In genomic region chr16:15049581-15050180, GRCh38 we compare ENCODE assay signal across 19 cellular contexts. TPM values are rescaled to one million over a fixed set of nuclear protein-coding genes. Genes with fewer than 3 reads are reported as not detected.
DNase-seq lines count a peak whose midpoint lies in the region; ATAC-seq, FAIRE-seq and TF ChIP-seq lines count a peak whose summit lies in the region.
"Had no signal": no experiment of that assay in that cellular context is flagged by ENCODE, and none has a peak within 500 bp of the region (broad histone marks: within the 10 kb centered on the region; RNA-seq: fewer than 3 reads in every experiment).

No MANE protein-coding gene starts in this region.

- H3K27me3 ChIP-seq in HepG2 (ENCODE audit: control insufficient read depth in 1 of 2, insufficient read depth in 2 of 2, low read length in 2 of 2) = no peaks in the 10 kb centered on the region
- no peaks in the 10 kb centered on the region for H3K27me3 ChIP-seq in right lobe of liver
- H3K27me3 ChIP-seq: BLaER1 treated with 17β-estradiol and CSF1 and Interleukin-3, amounts not matched to agents 10 nM and 100 nM had no signal

- FAIRE-seq in HepG2 (lab: Jason Lieb, UNC) = no peak
- FAIRE-seq: GM12878, GM19239, H1 had no signal

- peaks cover 4% of the 10 kb centered on the region; the same call in 1 of the 2 replicates for H4K20me1 ChIP-seq in HepG2 (ENCODE audit: insufficient read depth, low read length)

- H2AFZ ChIP-seq in HepG2 (ENCODE audit: low read length) = no peak overlapping the region

- POLR2A ChIA-PET in HepG2 (lab: Yijun Ruan, JAX) = no interaction called here

- no peaks in the 10 kb centered on the region for H3K9me3 ChIP-seq in HepG2 (ENCODE audit: low read length)
- H3K9me3 ChIP-seq in right lobe of liver = no peaks in the 10 kb centered on the region
- H3K9me3 ChIP-seq: BLaER1 treated with 17β-estradiol and CSF1 and Interleukin-3, amounts not matched to agents 10 nM and 100 nM had no signal

- H3K4me1 ChIP-seq in HepG2 (ENCODE audit: insufficient read depth, low read length) (peaks cover 38% of the 10 kb centered on the region), right lobe of liver (peaks cover 0 to 22% (median 11%) of the 10 kb centered on the region in 4 donors)

- TF ChIP-seq RAD21 in HepG2 (CRISPR knock-in tag; IDR thresholded peaks at IDR 0.05) = no peak

- BruUV-seq in HepG2 (replicated peaks; lab: Mats Ljungman, UMichigan) = no TSS peak

- no peak for TF ChIP-seq EP300 in HepG2 (IDR thresholded peaks at IDR 0.05; ENCODE audit: low read depth in 2 of 2, low read length in 2 of 2)
- TF ChIP-seq EP300 in HepG2 (CRISPR knock-in tag; IDR thresholded peaks at IDR 0.05; ENCODE audit: borderline replicate concordance) = no peak

- DNase-seq in HepG2 (ENCODE audit: low spot score) (no peak), right lobe of liver (no peak), dermis microvascular lymphatic vessel endothelial cell (ENCODE audit: low read depth in 2 of 2) (peak; percentile 74 to 82), lung microvascular endothelial cell (ENCODE audit: low read depth in 2 of 2) (peak; percentile 29 to 92), AG20443 (ENCODE audit: low spot score) (no peak)
- no peak for DNase-seq in activated CD4-positive, alpha-beta T cell treated with anti-CD3 and anti-CD28 coated beads, Interleukin-2, amount 50 U/mL, for 4 hours
- DNase-seq in activated CD4-positive, alpha-beta T cell treated with anti-CD3 and anti-CD28 coated beads for 4 hours = no peak
- DNase-seq: 8988T; CD8-positive, alpha-beta memory T cell; COR-L47; DMS 273 treated with DMSO at 0.1 percent for 48 hours; DMS53; DND-41; EL; H9 had no signal

- intact Hi-C loops in HepG2 (cut with micrococcal nuclease; ENCODE audit: unreplicated experiment) (no loop called here), right lobe of liver (cut with DNase I) (no loop called here)

- TF ChIP-seq POLR2A in HepG2 (IDR thresholded peaks at IDR 0.05; ENCODE audit: insufficient read depth in 1 of 2, low read depth in 2 of 2, low read length in 2 of 2) = no peak
- TF ChIP-seq POLR2A in right lobe of liver (IDR thresholded peaks at IDR 0.05) = no peak

- ATAC-seq in HepG2 = no peak
- ATAC-seq in right lobe of liver = no peak
- ATAC-seq: GM12878 had no signal

- in situ Hi-C loops in HepG2 (cut with HindIII; ENCODE audit: extremely low pct_ligation_motif_present, low pct_unique_long_range_greater_than_20kb) = loop anchor here (25.0 kb wide), 1 partner anchor 162 kb away; no protein-coding TSS in a partner anchor

- TF ChIP-seq CTCF in HepG2 (CRISPR knock-in tag; IDR thresholded peaks at IDR 0.05) = no peak
- no peak for TF ChIP-seq CTCF in right lobe of liver (IDR thresholded peaks at IDR 0.05)

- H3K36me3 ChIP-seq in HepG2 (replicated peaks in 1 of 2; ENCODE audit: control insufficient read depth in 1 of 2, insufficient read depth in 2 of 2, low read length in 2 of 2) = peaks cover 17 to 23% of the 10 kb centered on the region in 2 experiments; a peak in 4 of 5 replicates
- no peaks in the 10 kb centered on the region for H3K36me3 ChIP-seq in right lobe of liver

- H3K4me2 ChIP-seq in HepG2 (ENCODE audit: low read depth, low read length) = no peak overlapping the region

- H3K27ac ChIP-seq in HepG2 (ENCODE audit: extremely low read length, insufficient read depth, low read length) = no peak overlapping the region
- H3K27ac ChIP-seq in right lobe of liver = no peak overlapping the region
- H3K27ac ChIP-seq: BLaER1 treated with 17β-estradiol and CSF1 and Interleukin-3, amounts not matched to agents 10 nM and 100 nM had no signal

- H3K79me2 ChIP-seq in HepG2 (ENCODE audit: insufficient read depth, low read length) = peaks cover 41% of the 10 kb centered on the region

- H3K4me3 ChIP-seq in HepG2 (replicated peaks in 1 of 3; ENCODE audit: insufficient read depth in 1 of 3, low read depth in 2 of 3, low read length in 3 of 3) (no peak overlapping the region), right lobe of liver (no peak overlapping the region)
- H3K4me3 ChIP-seq: BLaER1 treated with 17β-estradiol and CSF1 and Interleukin-3, amounts not matched to agents 10 nM and 100 nM; GM12878 had no signal

- CTCF ChIA-PET in HepG2 (lab: Yijun Ruan, JAX; ENCODE audit: low intra/inter-chr PET ratio, low total read pairs) = no interaction called here

- 97% methylated on average over 3 of the region's 3 CpGs for WGBS in HepG2 (ENCODE audit: low lambda C conversion rate)
- 63% methylated on average over 2 of the region's 3 CpGs for WGBS in right lobe of liver (ENCODE audit: insufficient coverage, low coverage, low lambda C conversion rate, missing lambda C conversion rate)

- no peak overlapping the region for H3K9ac ChIP-seq in HepG2 (ENCODE audit: insufficient read depth, low read depth, low read length)

RNA-seq across cellular contexts. Expression of gene NTAN1, which starts 6.2 kb away (rescaled TPM):
- total RNA-seq in HepG2 (2016; rRNA removed; fragmentation: Illumina TruSeq; extraction: Trizol) = 41.8 and 58.3 TPM in 2 replicates
- 386 and 399 TPM in 2 replicates for total RNA-seq in HepG2 (2016; cell fraction: cytosol; rRNA removed; fragmentation: Illumina TruSeq; extraction: Trizol; ENCODE audit: low read depth)
- total RNA-seq in HepG2 (2016; cell fraction: insoluble cytoplasmic fraction; rRNA removed; fragmentation: Illumina TruSeq; extraction: Trizol) = 38.1 and 61.2 TPM in 2 replicates
- 288 and 302 TPM in 2 replicates for total RNA-seq in HepG2 (2016; cell fraction: membrane; rRNA removed; fragmentation: Illumina TruSeq; extraction: Trizol)
- 23.6 and 28.1 TPM in 2 replicates for total RNA-seq in HepG2 (2016; cell fraction: nucleus; rRNA removed; fragmentation: Illumina TruSeq; extraction: Trizol)
- polyA plus RNA-seq in HepG2 (2011; rRNA removed) = 103 and 135 TPM in 2 replicates
- 76.3 and 86.4 TPM in 2 replicates for polyA plus RNA-seq in HepG2 (2011; cell fraction: cytosol; rRNA removed)
- polyA plus RNA-seq in HepG2 (2011; cell fraction: nucleus; rRNA removed) = 51.6 and 57.1 TPM in 2 replicates
- 58.2 and 65.1 TPM in 2 replicates for polyA plus RNA-seq in HepG2 (2012)
- 580 and 583 TPM in 2 replicates for polyA plus RNA-seq in HepG2 (2016; cell fraction: cytosol; fragmentation: Illumina TruSeq; extraction: Trizol; ENCODE audit: low read depth)
- polyA plus RNA-seq in HepG2 (2016; cell fraction: insoluble cytoplasmic fraction; fragmentation: Illumina TruSeq; extraction: Trizol; ENCODE audit: low read depth) = 56.0 and 59.7 TPM in 2 replicates
- polyA plus RNA-seq in HepG2 (2016; cell fraction: membrane; fragmentation: Illumina TruSeq; extraction: Trizol; ENCODE audit: low read depth) = 344 and 370 TPM in 2 replicates
- 59.0 and 59.9 TPM in 2 replicates for polyA plus RNA-seq in HepG2 (2016; cell fraction: nucleus; fragmentation: Illumina TruSeq; extraction: Trizol; ENCODE audit: insufficient read depth, low read depth)
- polyA minus RNA-seq in HepG2 (2011; rRNA and poly(A)+ RNA removed; ENCODE audit: low replicate concordance) = 45.2 and 119 TPM in 2 replicates
- polyA minus RNA-seq in HepG2 (2011; cell fraction: cytosol; rRNA and poly(A)+ RNA removed) = 55.7 and 63.7 TPM in 2 replicates
- polyA minus RNA-seq in HepG2 (2011; cell fraction: nucleus; rRNA and poly(A)+ RNA removed) = 36.7 and 38.4 TPM in 2 replicates
- total RNA-seq in right lobe of liver = 10 to 100 TPM; 14.7 to 30.0 (median 16.8) TPM
- 150 and 228 TPM in 2 replicates for total RNA-seq in dermis microvascular lymphatic vessel endothelial cell
- 146 and 282 TPM in 2 replicates for total RNA-seq in lung microvascular endothelial cell

RNA-seq across cellular contexts. Expression of gene RRN3, which starts 44.4 kb away (rescaled TPM):
- total RNA-seq in HepG2 (2016; rRNA removed; fragmentation: Illumina TruSeq; extraction: Trizol) (67.0 and 101 TPM in 2 replicates), right lobe of liver (10 to 100 TPM; 13.0 to 20.4 (median 16.2) TPM), dermis microvascular lymphatic vessel endothelial cell (27.3 and 36.3 TPM in 2 replicates), lung microvascular endothelial cell (20.9 and 33.1 TPM in 2 replicates)
- total RNA-seq in HepG2 (2016; cell fraction: cytosol; rRNA removed; fragmentation: Illumina TruSeq; extraction: Trizol; ENCODE audit: low read depth) = 4.5 and 7.2 TPM in 2 replicates
- total RNA-seq in HepG2 (2016; cell fraction: insoluble cytoplasmic fraction; rRNA removed; fragmentation: Illumina TruSeq; extraction: Trizol) = 66.8 and 102 TPM in 2 replicates
- 13.9 and 15.7 TPM in 2 replicates for total RNA-seq in HepG2 (2016; cell fraction: membrane; rRNA removed; fragmentation: Illumina TruSeq; extraction: Trizol)
- total RNA-seq in HepG2 (2016; cell fraction: nucleus; rRNA removed; fragmentation: Illumina TruSeq; extraction: Trizol) = 48.4 and 52.4 TPM in 2 replicates
- 43.5 and 45.8 TPM in 2 replicates for polyA plus RNA-seq in HepG2 (2011; rRNA removed)
- polyA plus RNA-seq in HepG2 (2011; cell fraction: cytosol; rRNA removed) = 20.4 and 34.2 TPM in 2 replicates
- polyA plus RNA-seq in HepG2 (2011; cell fraction: nucleus; rRNA removed) = 25.0 and 25.7 TPM in 2 replicates
- polyA plus RNA-seq in HepG2 (2012) = 38.3 and 41.0 TPM in 2 replicates
- 1.9 and 2.1 TPM in 2 replicates for polyA plus RNA-seq in HepG2 (2016; cell fraction: cytosol; fragmentation: Illumina TruSeq; extraction: Trizol; ENCODE audit: low read depth)
- 73.5 and 79.0 TPM in 2 replicates for polyA plus RNA-seq in HepG2 (2016; cell fraction: insoluble cytoplasmic fraction; fragmentation: Illumina TruSeq; extraction: Trizol; ENCODE audit: low read depth)
- polyA plus RNA-seq in HepG2 (2016; cell fraction: membrane; fragmentation: Illumina TruSeq; extraction: Trizol; ENCODE audit: low read depth) = 5.8 and 6.6 TPM in 2 replicates
- 64.5 and 64.7 TPM in 2 replicates for polyA plus RNA-seq in HepG2 (2016; cell fraction: nucleus; fragmentation: Illumina TruSeq; extraction: Trizol; ENCODE audit: insufficient read depth, low read depth)
- 42.6 and 47.9 TPM in 2 replicates for polyA minus RNA-seq in HepG2 (2011; rRNA and poly(A)+ RNA removed; ENCODE audit: low replicate concordance)
- polyA minus RNA-seq in HepG2 (2011; cell fraction: cytosol; rRNA and poly(A)+ RNA removed) = 36.9 and 45.0 TPM in 2 replicates
- polyA minus RNA-seq in HepG2 (2011; cell fraction: nucleus; rRNA and poly(A)+ RNA removed) = 42.0 and 45.3 TPM in 2 replicates

Comparison
In these comparisons a context has a peak if more than half of its experiments do, and no peak if none do; other contexts are left out.
1. DNase-seq: peak in dermis microvascular lymphatic vessel endothelial cell (2 of 2) and lung microvascular endothelial cell (2 of 2); none in HepG2 (single experiment), right lobe of liver (0 of 3), AG20443 (single experiment), activated CD4-positive, alpha-beta T cell treated with anti-CD3 and anti-CD28 coated beads, Interleukin-2, amount 50 U/mL, for 4 hours (0 of 2) and activated CD4-positive, alpha-beta T cell treated with anti-CD3 and anti-CD28 coated beads for 4 hours (0 of 2).